8 cellular contexts compared by ENCODE assay signal in genomic region chr1:26597629-26598039, GRCh38.
DNase-seq lines count a peak whose midpoint lies in the region; ATAC-seq, FAIRE-seq and TF ChIP-seq lines count a peak whose summit lies in the region.

No MANE protein-coding gene starts in this region.

- no peak for ATAC-seq in HG03432 (IDR thresholded peaks at IDR 0.05; ENCODE audit: unreplicated experiment)
- no peak for ATAC-seq in GM18909 (IDR thresholded peaks at IDR 0.05; ENCODE audit: poor library complexity, unreplicated experiment)

- FAIRE-seq in endothelial cell of umbilical vein (lab: Jason Lieb, UNC), result peak; percentile 60

- H3K4me3 ChIP-seq in DOHH2 (ENCODE audit: low read length), result no peak overlapping the region
- no peak overlapping the region for H3K4me3 ChIP-seq in endothelial cell of umbilical vein (replicated peaks in 1 of 3; ENCODE audit: insufficient read depth in 1 of 3, low read depth in 1 of 3, low read length in 3 of 3)

- dilution Hi-C loops in endothelial cell of umbilical vein (cut with MboI; ENCODE audit: extremely low pct_ligation_motif_present, low sequenced_read_pairs), result no loop called here

- H3K4me1 ChIP-seq in DOHH2 (ENCODE audit: control insufficient read depth, low read length) (peaks cover 5% of the 10 kb centered on the region), endothelial cell of umbilical vein (ENCODE audit: control insufficient read depth, extremely low read depth, insufficient read depth, low read length) (no peaks in the 10 kb centered on the region)

- H3K9ac ChIP-seq in endothelial cell of umbilical vein (replicated peaks; ENCODE audit: extremely low read depth, insufficient read depth, low read length), result no peak overlapping the region

- DNase-seq in KBM-7 (peak; percentile 81), RPMI7951 (ENCODE audit: low read depth) (peak; percentile 71), endothelial cell of umbilical vein (ENCODE audit: low read depth, low spot score) (peak; percentile 72), nephron progenitor cell (no peak)
- no peak for DNase-seq in stimulated activated naive CD4-positive, alpha-beta T cell treated with Interleukin-2 at 50 U/mL for 16 hours (lab: John Stamatoyannopoulos, UW)

- peaks cover 5% of the 10 kb centered on the region; the same call in 1 of the 2 replicates for H3K27me3 ChIP-seq in DOHH2 (ENCODE audit: control insufficient read depth, low read length)
- H3K27me3 ChIP-seq in endothelial cell of umbilical vein (ENCODE audit: control insufficient read depth in 2 of 2, insufficient read depth in 2 of 2, low read length in 2 of 2), result peaks cover 4% of the 10 kb centered on the region in 2 experiments

- H3K9me2 ChIP-seq in DOHH2 (replicated peaks; ENCODE audit: control insufficient read depth, low read length), result no peaks in the 10 kb centered on the region

- H3K36me3 Mint-ChIP-seq in nephron progenitor cell (ENCODE audit: low read depth), result peaks cover 5% of the 10 kb centered on the region

- no peaks in the 10 kb centered on the region for H3K36me3 ChIP-seq in DOHH2 (ENCODE audit: control insufficient read depth, low read length)
- no peaks in the 10 kb centered on the region for H3K36me3 ChIP-seq in endothelial cell of umbilical vein (ENCODE audit: control insufficient read depth in 2 of 2, extremely low read depth in 1 of 2, insufficient read depth in 2 of 2, low read length in 2 of 2)

- H3K4me2 ChIP-seq in DOHH2 (ENCODE audit: low read length) (no peak overlapping the region), endothelial cell of umbilical vein (ENCODE audit: insufficient read depth, low read length) (no peak overlapping the region)

- no TSS peak for BruUV-seq in endothelial cell of umbilical vein (replicated peaks; lab: Mats Ljungman, UMichigan)

- TF ChIP-seq POLR2A in endothelial cell of umbilical vein (IDR thresholded peaks at IDR 0.05; ENCODE audit: low read depth, low read length), result no peak

- no peaks in the 10 kb centered on the region for H3F3A ChIP-seq in DOHH2 (ENCODE audit: control insufficient read depth, insufficient read depth)

- H3K27ac ChIP-seq in DOHH2 (ENCODE audit: low read depth, low read length) (no peak overlapping the region), endothelial cell of umbilical vein (ENCODE audit: insufficient read depth, low read depth, low read length) (no peak overlapping the region)

- peaks cover 21% of the 10 kb centered on the region for H3K4me1 Mint-ChIP-seq in nephron progenitor cell

- peaks cover under 1% of the 10 kb centered on the region for H3K27me3 Mint-ChIP-seq in nephron progenitor cell (ENCODE audit: low read depth, poor library complexity)

- H3K27ac Mint-ChIP-seq in nephron progenitor cell, result no peak overlapping the region

- in situ Hi-C loops in KBM-7 (cut with MboI; ENCODE audit: low pct_unique_long_range_greater_than_20kb, low sequenced_read_pairs), result no loop called here

- H3K9me3 ChIP-seq in DOHH2 (ENCODE audit: control insufficient read depth, insufficient read depth, low read length) (no peaks in the 10 kb centered on the region), endothelial cell of umbilical vein (replicated peaks; ENCODE audit: control insufficient read depth, insufficient read depth, low read length) (no peaks in the 10 kb centered on the region)

- intact Hi-C loops in endothelial cell of umbilical vein (cut with micrococcal nuclease), result loop anchor here (1.0 kb wide), 1 partner anchor 281 kb away; no protein-coding TSS in a partner anchor

- H3K9me3 Mint-ChIP-seq in nephron progenitor cell, result peaks cover 17% of the 10 kb centered on the region

- H4K20me1 ChIP-seq in DOHH2 (ENCODE audit: control insufficient read depth, insufficient read depth, low read depth, low read length) (no peaks in the 10 kb centered on the region), endothelial cell of umbilical vein (replicated peaks; ENCODE audit: control insufficient read depth, extremely low read depth, insufficient read depth, low read length) (no peaks in the 10 kb centered on the region)

- CTCF ChIA-PET in endothelial cell of umbilical vein (lab: Charles Lee), result interaction anchor here (1.2 to 14.6 kb wide), 6 partner anchors 12 to 212 kb away, joined by 3 to 428 read pairs (median 4); partner anchors contain the start of gene PIGV

- POLR2A ChIA-PET in endothelial cell of umbilical vein (lab: Charles Lee), result no interaction called here

- no peaks in the 10 kb centered on the region for H3K9me1 ChIP-seq in endothelial cell of umbilical vein (replicated peaks; ENCODE audit: control insufficient read depth, extremely low read depth, insufficient read depth, low read length)

- H3K79me2 ChIP-seq in DOHH2 (ENCODE audit: control insufficient read depth, low read length), result no peaks in the 10 kb centered on the region
- no peaks in the 10 kb centered on the region for H3K79me2 ChIP-seq in endothelial cell of umbilical vein (ENCODE audit: control insufficient read depth, insufficient read depth, low read length)

- peak; percentile 64 for TF ChIP-seq CTCF in DOHH2 (IDR thresholded peaks at IDR 0.05; ENCODE audit: low read depth, low read length, poor library complexity, severe bottlenecking)
- peak; percentile 25 to 50 for TF ChIP-seq CTCF in endothelial cell of umbilical vein (IDR thresholded peaks at IDR 0.05; ENCODE audit: extremely low read depth in 1 of 2, insufficient read depth in 1 of 2, low read depth in 1 of 2, low read length in 2 of 2)
- peak; percentile 60 for TF ChIP-seq CTCF in nephron progenitor cell (IDR thresholded peaks at IDR 0.05)

- H2AFZ ChIP-seq in endothelial cell of umbilical vein (ENCODE audit: low read depth, low read length), result no peak overlapping the region

- no peak overlapping the region for H3K4me3 Mint-ChIP-seq in nephron progenitor cell

TF ChIP-seq in endothelial cell of umbilical vein, 7 proteins besides CTCF, POLR2A, EP300 and RAD21:
- TF ChIP-seq EZH2 (IDR thresholded peaks at IDR 0.05; ENCODE audit: borderline replicate concordance, low read depth, low read length, severe bottlenecking) (no peak), GATA2 (IDR thresholded peaks at IDR 0.05; ENCODE audit: insufficient read depth, insufficient read length, low read depth, low read length) (no peak), POLR2AphosphoS5 (IDR thresholded peaks at IDR 0.05; ENCODE audit: insufficient read depth, low read depth, low read length) (no peak), MYC (IDR thresholded peaks at IDR 0.05; ENCODE audit: low read depth, low read length) (no peak), FOS (IDR thresholded peaks at IDR 0.05; ENCODE audit: borderline replicate concordance, insufficient read depth, low read length) (no peak), MAX (IDR thresholded peaks at IDR 0.05; ENCODE audit: insufficient read depth, insufficient read length) (no peak), JUN (IDR thresholded peaks at IDR 0.05; ENCODE audit: borderline replicate concordance, insufficient read depth, insufficient read length, low read depth) (no peak)

Comparison
In these comparisons a context has a peak if more than half of its experiments do, and no peak if none do; other contexts are left out.
1. DNase-seq: peak in KBM-7 (single experiment), RPMI7951 (single experiment) and endothelial cell of umbilical vein (single experiment); none in nephron progenitor cell (single experiment) and stimulated activated naive CD4-positive, alpha-beta T cell treated with Interleukin-2 at 50 U/mL for 16 hours (single experiment).
2. Peak in every context shown above with its lines, with median percentiles within 50 percentile points of each other: CTCF ChIP-seq.